Comparison of ENCODE assay signal across 18 cellular contexts in genomic region chr14:31439554-31439953, GRCh38. TPM values are rescaled to one million over a fixed set of nuclear protein-coding genes. Genes with fewer than 3 reads are reported as not detected.
"Had no signal": no experiment of that assay in that cellular context is flagged by ENCODE, and none has a peak within 500 bp of the region (broad histone marks: within the 10 kb centered on the region; RNA-seq: fewer than 3 reads in every experiment).

No MANE protein-coding gene starts in this region.

- H3K4me1 Mint-ChIP-seq: nephron, WTC11 had no signal

- ATAC-seq: esophagus mucosa, heart left ventricle, pancreas, WTC11 had no signal

- DNase-seq: activated CD4-positive, alpha-beta T cell treated with anti-CD3 and anti-CD28 coated beads for 48 hours; activated CD8-positive, alpha-beta memory T cell treated with anti-CD3 and anti-CD28 coated beads for 24 hours; activated naive CD4-positive, alpha-beta T cell treated with Interleukin-2 at 50 U/mL for 16 hours; dorsolateral prefrontal cortex; foreskin melanocyte; heart left ventricle; mammary epithelial cell; pancreas; stimulated activated CD4-positive, alpha-beta T cell treated with anti-CD3 and anti-CD28 coated beads, Interleukin-4, amount 100 ng/mL, for 1 hour; stomach; uterus had no signal

- H3K27ac ChIP-seq: heart left ventricle, pancreas, stomach, uterus had no signal

- H3K27ac Mint-ChIP-seq: nephron, WTC11 had no signal

- H3K27me3 ChIP-seq: dorsolateral prefrontal cortex, heart left ventricle, pancreas, stomach, uterus had no signal

- H3K4me3 ChIP-seq: heart left ventricle, pancreas, stomach, uterus had no signal

- H3K9me3 ChIP-seq: heart left ventricle, pancreas, stomach, uterus had no signal

- H3K4me3 Mint-ChIP-seq: nephron, WTC11 had no signal

- H3K4me1 ChIP-seq: uterus had no signal

- H3K36me3 ChIP-seq: pancreas, stomach, uterus had no signal

RNA-seq across cellular contexts. Expression of gene GPR33, which starts 48.3 kb away (rescaled TPM):
- total RNA-seq: cerebellum, dorsolateral prefrontal cortex, esophagus mucosa, heart left ventricle, mammary epithelial cell, pancreas, renal cortical epithelial cell, stomach, uterus, WTC11 had no signal
- polyA plus RNA-seq: adipose tissue, heart left ventricle, mammary epithelial cell, pancreas, stomach, thymus had no signal
